ENCODE assay signal across 25 cellular contexts in the genomic region with DNA sequence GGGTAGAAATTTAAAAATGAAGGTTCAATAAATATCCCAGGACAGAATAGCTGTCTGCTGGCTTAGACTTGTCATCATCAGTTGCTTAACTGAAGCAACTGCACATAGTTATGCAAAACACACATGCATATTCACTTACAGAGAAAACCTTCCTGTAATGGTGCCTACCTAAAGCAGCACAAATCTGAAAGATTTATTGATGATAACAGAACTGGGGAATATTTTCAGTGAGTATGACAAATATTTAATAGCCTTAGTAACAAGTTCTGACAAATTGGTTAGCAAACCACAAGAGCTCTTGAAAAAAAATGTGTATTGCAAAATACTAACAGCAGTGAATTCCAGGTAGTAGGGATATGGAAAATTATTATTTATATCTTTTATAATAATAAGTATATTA.
"Had no signal": no experiment of that assay in that cellular context is flagged by ENCODE, and none has a peak within 500 bp of the region (broad histone marks: within the 10 kb centered on the region; RNA-seq: fewer than 3 reads in every experiment).

No MANE protein-coding gene starts in this region.

- H3K4me1 Mint-ChIP-seq: immature natural killer cell, natural killer cell, T-cell had no signal

- H3K36me3 Mint-ChIP-seq: immature natural killer cell, natural killer cell, T-cell, WTC11 had no signal

- H3K27ac Mint-ChIP-seq: activated naive CD4-positive, alpha-beta T cell treated with anti-CD3 and anti-CD28 coated beads for 36 hours; activated T-helper 2 cell treated with anti-CD3 and anti-CD28 coated beads, Interferon-gamma antibody, Interleukin-2, Interleukin-4, amounts not matched to agents 10 μg/mL and 5 μg/mL and 100 μg/mL, durations not matched to agents 14 hours and 24 hours and 36 hours; immature natural killer cell; natural killer cell; progenitor cell of endocrine pancreas; T-cell; WTC11 had no signal

- H3K9me3 ChIP-seq: body of pancreas, sigmoid colon, thoracic aorta, upper lobe of left lung had no signal

- H3K4me3 ChIP-seq: body of pancreas, sigmoid colon, thoracic aorta, upper lobe of left lung had no signal

- H3K4me1 ChIP-seq: body of pancreas, upper lobe of left lung had no signal

- H3K27ac ChIP-seq: body of pancreas, sigmoid colon, thoracic aorta, upper lobe of left lung had no signal

- ATAC-seq: activated T-cell treated with anti-CD3 and anti-CD28 coated beads, Interleukin-2, amount 50 U/mL, for 4 hours; body of pancreas; esophagus mucosa; left ventricle myocardium superior; natural killer cell; T-cell; WTC11 had no signal

- H3K4me3 Mint-ChIP-seq: activated naive CD4-positive, alpha-beta T cell treated with anti-CD3 and anti-CD28 coated beads for 36 hours; activated T-cell treated with anti-CD3 and anti-CD28 coated beads, Interleukin-2, amount 50 U/mL, for 4 hours; immature natural killer cell; natural killer cell; T-cell; WTC11 had no signal

- DNase-seq: activated CD4-positive, alpha-beta T cell treated with anti-CD3 and anti-CD28 coated beads, Interleukin-2, amount 50 U/mL, for 48 hours; activated CD8-positive, alpha-beta memory T cell treated with anti-CD3 and anti-CD28 coated beads, Interleukin-2, amount 50 U/mL, for 48 hours; activated naive CD4-positive, alpha-beta T cell treated with anti-CD3 and anti-CD28 coated beads for 36 hours; activated T-cell treated with anti-CD3 and anti-CD28 coated beads, Interleukin-2, amount 50 U/mL, for 4 hours; anterior cingulate cortex; body of pancreas; caudate nucleus; dermis blood vessel endothelial cell; effector CD8-positive, alpha-beta T cell; immature natural killer cell; left ventricle myocardium superior; midbrain; natural killer cell; retina; sigmoid colon; stimulated activated CD4-positive, alpha-beta T cell treated with anti-CD3 and anti-CD28 coated beads, Interleukin-2, amount 100 ng/mL, for 48 hours; stimulated activated CD8-positive, alpha-beta memory T cell treated with anti-CD3 and anti-CD28 coated beads, Interleukin-4, amount 100 ng/mL, for 48 hours; stimulated activated naive CD4-positive, alpha-beta T cell; T-cell; upper lobe of left lung had no signal

- H3K27me3 ChIP-seq: body of pancreas, sigmoid colon, upper lobe of left lung had no signal

- H3K9me3 Mint-ChIP-seq: activated naive CD4-positive, alpha-beta T cell treated with anti-CD3 and anti-CD28 coated beads for 36 hours; activated T-cell treated with anti-CD3 and anti-CD28 coated beads, Interleukin-2, amount 50 U/mL, for 4 hours; activated T-helper 2 cell treated with anti-CD3 and anti-CD28 coated beads, Interferon-gamma antibody, Interleukin-2, Interleukin-4, amounts not matched to agents 10 μg/mL and 5 μg/mL and 100 μg/mL, durations not matched to agents 14 hours and 24 hours and 36 hours had no signal

- H3K36me3 ChIP-seq: sigmoid colon, thoracic aorta, upper lobe of left lung had no signal
